18 cellular contexts compared by ENCODE assay signal in genomic region chr22:48954781-48955311, GRCh38.
DNase-seq lines count a peak whose midpoint lies in the region; ATAC-seq and TF ChIP-seq lines count a peak whose summit lies in the region.
"Had no signal": no experiment of that assay in that cellular context is flagged by ENCODE, and none has a peak within 500 bp of the region (broad histone marks: within the 10 kb centered on the region; RNA-seq: fewer than 3 reads in every experiment).

No MANE protein-coding gene starts in this region.

- no peaks in the 10 kb centered on the region for H3K36me3 Mint-ChIP-seq in activated naive CD4-positive, alpha-beta T cell treated with anti-CD3 and anti-CD28 coated beads, Interleukin-2, amount 10 ng/mL, durations not matched to agents 7 days and 5 days
- H3K36me3 Mint-ChIP-seq in activated naive CD4-positive, alpha-beta T cell treated with anti-CD3 and anti-CD28 coated beads, Interleukin-2, amount 50 U/mL, for 72 hours, result no peaks in the 10 kb centered on the region
- no peaks in the 10 kb centered on the region for H3K36me3 Mint-ChIP-seq in type B pancreatic cell
- H3K36me3 Mint-ChIP-seq: CD4-positive, CD25-positive, alpha-beta regulatory T cell; naive B cell; stimulated activated effector memory CD8-positive, alpha-beta T cell treated with anti-CD3 and anti-CD28 coated beads, Interleukin-12 subunit alpha, Interleukin-12 subunit beta, amount 100 ng/mL, for 72 hours; T-cell had no signal

- H3K4me3 Mint-ChIP-seq in activated naive CD4-positive, alpha-beta T cell treated with anti-CD3 and anti-CD28 coated beads, Interleukin-2, amount 10 ng/mL, durations not matched to agents 7 days and 5 days, result no peak overlapping the region
- H3K4me3 Mint-ChIP-seq in type B pancreatic cell, result no peak overlapping the region
- H3K4me3 Mint-ChIP-seq: activated T-helper 1 cell treated with anti-CD3 and anti-CD28 coated beads, Interleukin-12 subunit alpha, Interleukin-12 subunit beta, Interleukin-2, Interleukin-4 antibody, amounts not matched to agents 30 ng/mL and 10 ng/mL and 1 ng/mL, durations not matched to agents 14 hours and 24 hours and 36 hours; CD4-positive, CD25-positive, alpha-beta regulatory T cell; naive B cell; stimulated activated effector memory CD8-positive, alpha-beta T cell treated with anti-CD3 and anti-CD28 coated beads, Interleukin-12 subunit alpha, Interleukin-12 subunit beta, amount 100 ng/mL, for 72 hours; T-cell had no signal

- ATAC-seq in activated naive CD4-positive, alpha-beta T cell treated with anti-CD3 and anti-CD28 coated beads, Interleukin-2, amount 50 U/mL, for 72 hours, result no peak
- no peak for ATAC-seq in GM19397 (IDR thresholded peaks at IDR 0.05; ENCODE audit: unreplicated experiment)
- ATAC-seq: stimulated activated effector memory CD8-positive, alpha-beta T cell treated with anti-CD3 and anti-CD28 coated beads, Interleukin-12 subunit alpha, Interleukin-12 subunit beta, amount 100 ng/mL, for 72 hours; T-cell had no signal

- no peak overlapping the region for H3K27ac Mint-ChIP-seq in activated naive CD4-positive, alpha-beta T cell treated with anti-CD3 and anti-CD28 coated beads, Interleukin-2, amount 10 ng/mL, durations not matched to agents 7 days and 5 days
- no peak overlapping the region for H3K27ac Mint-ChIP-seq in activated naive CD4-positive, alpha-beta T cell treated with anti-CD3 and anti-CD28 coated beads, Interleukin-2, amount 50 U/mL, for 72 hours
- no peak overlapping the region for H3K27ac Mint-ChIP-seq in type B pancreatic cell
- H3K27ac Mint-ChIP-seq: activated T-helper 1 cell treated with anti-CD3 and anti-CD28 coated beads, Interleukin-12 subunit alpha, Interleukin-12 subunit beta, Interleukin-2, Interleukin-4 antibody, amounts not matched to agents 30 ng/mL and 10 ng/mL and 1 ng/mL, durations not matched to agents 14 hours and 24 hours and 36 hours; CD4-positive, CD25-positive, alpha-beta regulatory T cell; naive B cell; stimulated activated effector memory CD8-positive, alpha-beta T cell treated with anti-CD3 and anti-CD28 coated beads, Interleukin-12 subunit alpha, Interleukin-12 subunit beta, amount 100 ng/mL, for 72 hours; T-cell had no signal

- TF ChIP-seq CTCF in type B pancreatic cell (conservative IDR thresholded peaks at IDR 0.05), result no peak

- peaks cover 7% of the 10 kb centered on the region for H3K9me3 Mint-ChIP-seq in activated naive CD4-positive, alpha-beta T cell treated with anti-CD3 and anti-CD28 coated beads, Interleukin-2, amount 10 ng/mL, durations not matched to agents 7 days and 5 days
- H3K9me3 Mint-ChIP-seq in activated naive CD4-positive, alpha-beta T cell treated with anti-CD3 and anti-CD28 coated beads, Interleukin-2, amount 50 U/mL, for 72 hours, result peaks cover 4 to 11% of the 10 kb centered on the region in 2 donors
- H3K9me3 Mint-ChIP-seq in type B pancreatic cell, result no peaks in the 10 kb centered on the region

- H3K4me1 Mint-ChIP-seq in activated naive CD4-positive, alpha-beta T cell treated with anti-CD3 and anti-CD28 coated beads, Interleukin-2, amount 10 ng/mL, durations not matched to agents 7 days and 5 days, result no peaks in the 10 kb centered on the region
- H3K4me1 Mint-ChIP-seq in type B pancreatic cell (ENCODE audit: unreplicated experiment), result no peaks in the 10 kb centered on the region
- H3K4me1 Mint-ChIP-seq: T-cell had no signal

- DNase-seq in activated naive CD4-positive, alpha-beta T cell treated with anti-CD3 and anti-CD28 coated beads, Interleukin-2, amount 10 ng/mL, durations not matched to agents 7 days and 5 days, result peak; percentile 11
- DNase-seq in activated naive CD4-positive, alpha-beta T cell treated with anti-CD3 and anti-CD28 coated beads, Interleukin-2, amount 50 U/mL, for 72 hours (ENCODE audit: low spot score in 2 of 2), result no peak
- DNase-seq in NCI-H69 (lab: John Stamatoyannopoulos, UW) (peak; percentile 9), mesenteric fat pad (ENCODE audit: low spot score) (peak; percentile 84), type B pancreatic cell (ENCODE audit: extremely low spot score, unreplicated experiment) (peak; percentile 50), NCI-H748 (lab: John Stamatoyannopoulos, UW; ENCODE audit: unreplicated experiment) (no peak), NCI-H2196 (lab: John Stamatoyannopoulos, UW; ENCODE audit: unreplicated experiment) (no peak)
- DNase-seq: activated CD4-positive, alpha-beta T cell treated with anti-CD3 and anti-CD28 coated beads, Interleukin-2, amount 50 U/mL, for 4 hours; CD4-positive, CD25-positive, alpha-beta regulatory T cell; GOT3; naive B cell; NCI-H146; NCI-H446; stimulated activated CD4-positive, alpha-beta T cell treated with anti-CD3 and anti-CD28 coated beads, Interleukin-12 subunit alpha, Interleukin-12 subunit beta, amount 100 ng/mL, for 4 hours had no signal

- CTCF ChIA-PET in activated naive CD4-positive, alpha-beta T cell treated with anti-CD3 and anti-CD28 coated beads, Interleukin-2, amount 10 ng/mL, durations not matched to agents 7 days and 5 days (lab: Charles Lee), result no interaction called here

- H3K27me3 Mint-ChIP-seq in activated naive CD4-positive, alpha-beta T cell treated with anti-CD3 and anti-CD28 coated beads, Interleukin-2, amount 10 ng/mL, durations not matched to agents 7 days and 5 days, result peaks cover 3% of the 10 kb centered on the region
- H3K27me3 Mint-ChIP-seq in type B pancreatic cell, result peaks cover 11% of the 10 kb centered on the region

Comparison
In these comparisons a context has a peak if more than half of its experiments do, and no peak if none do; other contexts are left out.
1. DNase-seq: peak in activated naive CD4-positive, alpha-beta T cell treated with anti-CD3 and anti-CD28 coated beads, Interleukin-2, amount 10 ng/mL, durations not matched to agents 7 days and 5 days (single experiment), NCI-H69 (single experiment), mesenteric fat pad (single experiment) and type B pancreatic cell (single experiment); none in activated naive CD4-positive, alpha-beta T cell treated with anti-CD3 and anti-CD28 coated beads, Interleukin-2, amount 50 U/mL, for 72 hours (0 of 2), NCI-H748 (single experiment) and NCI-H2196 (single experiment).